ENCODE assay signal across 1 cellular context in the genomic region with DNA sequence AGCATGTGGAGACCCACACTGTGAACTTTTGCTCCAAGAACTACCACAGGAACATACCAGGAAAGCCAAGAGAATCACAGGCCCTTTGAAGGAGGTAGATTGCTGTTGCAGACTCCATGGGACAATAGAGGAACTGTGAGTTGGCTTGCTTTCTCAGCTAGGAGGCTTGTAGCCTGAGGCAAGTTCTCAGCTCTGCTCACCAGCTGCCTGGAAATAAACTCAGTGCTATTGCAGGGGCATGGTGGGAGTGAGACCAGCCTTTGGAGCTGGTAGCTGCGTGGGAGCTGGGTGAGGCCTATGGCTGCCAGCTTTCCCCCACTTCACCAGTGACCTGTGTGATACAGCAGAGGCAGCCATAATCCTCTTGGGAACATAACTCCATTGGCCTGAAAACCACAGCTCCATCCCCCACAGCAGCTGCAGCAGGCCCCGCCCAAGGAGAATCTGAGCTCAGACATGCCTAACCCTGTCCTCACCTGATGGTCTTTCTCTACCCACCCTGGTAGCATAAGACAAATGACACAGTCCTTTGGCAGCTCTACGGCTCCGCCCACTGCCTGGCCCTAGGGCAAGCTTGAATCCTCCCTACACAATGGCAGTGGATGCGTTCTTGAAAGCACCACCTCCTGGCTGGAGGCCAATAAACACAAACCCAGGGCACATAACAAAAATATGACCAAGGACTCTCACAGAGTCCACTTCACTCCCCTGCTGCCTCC.
TF ChIP-seq lines count a peak whose summit lies in the region.

No MANE protein-coding gene starts in this region.

TF ChIP-seq in GM12891, 5 proteins besides CTCF, POLR2A, EP300 and RAD21:
- TF ChIP-seq POLR2AphosphoS5 (IDR thresholded peaks at IDR 0.05; ENCODE audit: low read depth, low read length) (no peak), PAX5 (IDR thresholded peaks at IDR 0.05; ENCODE audit: insufficient read depth, low read length, severe bottlenecking) (no peak), TAF1 (IDR thresholded peaks at IDR 0.05; ENCODE audit: low read depth, low read length) (no peak)
